In genomic region chr19:49799271-49799797, GRCh38 we compare ENCODE assay signal across 30 cellular contexts. TPM values are rescaled to one million over a fixed set of nuclear protein-coding genes. Genes with fewer than 3 reads are reported as not detected.
"Had no signal": no experiment of that assay in that cellular context is flagged by ENCODE, and none has a peak within 500 bp of the region (broad histone marks: within the 10 kb centered on the region; RNA-seq: fewer than 3 reads in every experiment).

No MANE protein-coding gene starts in this region.

- H3K9me3 Mint-ChIP-seq: naive thymus-derived CD8-positive, alpha-beta T cell; nephron progenitor cell; stimulated activated effector memory CD8-positive, alpha-beta T cell treated with anti-CD3 and anti-CD28 coated beads, Interleukin-12 subunit alpha, Interleukin-12 subunit beta, amount 100 ng/mL, for 72 hours; type B pancreatic cell had no signal

- H3K4me3 Mint-ChIP-seq: naive thymus-derived CD8-positive, alpha-beta T cell; nephron progenitor cell; stimulated activated effector memory CD8-positive, alpha-beta T cell treated with anti-CD3 and anti-CD28 coated beads, Interleukin-12 subunit alpha, Interleukin-12 subunit beta, amount 100 ng/mL, for 72 hours; type B pancreatic cell had no signal

- H3K4me1 ChIP-seq: lower lobe of right lung, prostate gland had no signal

- H3K27ac ChIP-seq: epithelial cell of prostate, gastrocnemius medialis, heart left ventricle, hepatocyte, lower lobe of right lung, neutrophil, parathyroid adenoma, prostate gland, sigmoid colon, stomach, thyroid gland had no signal

- H3K4me1 Mint-ChIP-seq: naive thymus-derived CD8-positive, alpha-beta T cell; stimulated activated effector memory CD8-positive, alpha-beta T cell treated with anti-CD3 and anti-CD28 coated beads, Interleukin-12 subunit alpha, Interleukin-12 subunit beta, amount 100 ng/mL, for 72 hours had no signal

- ATAC-seq: esophagus mucosa; gastrocnemius medialis; heart left ventricle; left cardiac atrium; left ventricle myocardium superior; lower lobe of right lung; naive thymus-derived CD8-positive, alpha-beta T cell; right cardiac atrium had no signal

- H3K9ac ChIP-seq: parathyroid adenoma had no signal

- H2AFZ ChIP-seq: hepatocyte, parathyroid adenoma had no signal

- H3K9me3 ChIP-seq: gastrocnemius medialis, heart left ventricle, lower lobe of right lung, neutrophil, prostate gland, sigmoid colon, stomach, thyroid gland had no signal

- H3K27me3 ChIP-seq: gastrocnemius medialis, heart left ventricle, hepatocyte, neutrophil, sigmoid colon, stomach, thyroid gland had no signal

- DNase-seq: cerebellar nuclear complex; cortex of kidney; foreskin fibroblast; gastrocnemius medialis; heart left ventricle; left cardiac atrium; left ventricle myocardium superior; lower lobe of right lung; naive thymus-derived CD8-positive, alpha-beta T cell; nephron progenitor cell; sigmoid colon; stimulated activated CD4-positive, alpha-beta T cell treated with anti-CD3 and anti-CD28 coated beads, Interleukin-4, amount 100 ng/mL, for 24 hours; stimulated activated naive CD4-positive, alpha-beta T cell treated with Interleukin-2 at 50 U/mL for 16 hours; stomach; thyroid gland had no signal

- H3K27ac Mint-ChIP-seq: nephron progenitor cell; stimulated activated effector memory CD8-positive, alpha-beta T cell treated with anti-CD3 and anti-CD28 coated beads, Interleukin-12 subunit alpha, Interleukin-12 subunit beta, amount 100 ng/mL, for 72 hours; type B pancreatic cell had no signal

- H3K4me2 ChIP-seq: hepatocyte had no signal

- H3K4me3 ChIP-seq: gastrocnemius medialis, heart left ventricle, hepatocyte, lower lobe of right lung, prostate gland, sigmoid colon, stomach, thyroid gland had no signal

- H3K79me2 ChIP-seq: hepatocyte, parathyroid adenoma had no signal

- H3K27me3 Mint-ChIP-seq: naive thymus-derived CD8-positive, alpha-beta T cell; type B pancreatic cell had no signal

RNA-seq across cellular contexts. Expression of gene TSKS, which starts 36.2 kb away (rescaled TPM):
- total RNA-seq: dermis microvascular lymphatic vessel endothelial cell, glomerular endothelial cell, hepatocyte, kidney epithelial cell, myocyte, renal cortical epithelial cell, stomach, temporal lobe had no signal
- polyA plus RNA-seq: hepatocyte had no signal
